Comparison of ENCODE assay signal across 9 cellular contexts in the genomic region with DNA sequence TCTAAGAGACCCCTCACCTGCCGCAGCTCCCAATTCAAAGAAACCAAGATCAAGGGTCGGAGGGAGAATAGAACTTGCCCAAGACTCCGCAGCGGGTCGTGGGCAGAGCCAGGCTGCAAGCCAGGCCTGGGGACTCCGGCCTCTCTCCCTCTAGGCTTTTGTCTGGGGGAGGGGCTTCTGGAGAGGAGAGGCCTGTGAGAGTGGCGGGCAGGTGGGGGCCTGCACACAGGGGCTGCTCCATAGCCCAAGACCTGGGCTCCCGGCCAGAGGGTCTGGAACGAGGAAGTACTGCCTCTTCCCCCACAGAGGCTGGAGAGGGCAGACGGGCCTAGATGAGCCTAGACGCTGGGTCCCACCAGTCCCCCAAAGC. TPM values are rescaled to one million over a fixed set of nuclear protein-coding genes. Genes with fewer than 3 reads are reported as not detected.
DNase-seq lines count a peak whose midpoint lies in the region; ATAC-seq and TF ChIP-seq lines count a peak whose summit lies in the region.
"Had no signal": no experiment of that assay in that cellular context is flagged by ENCODE, and none has a peak within 500 bp of the region (broad histone marks: within the 10 kb centered on the region; RNA-seq: fewer than 3 reads in every experiment).

No MANE protein-coding gene starts in this region.

- H3K36me3 ChIP-seq in left lung (peaks cover 0 to 18% of the 10 kb centered on the region in 2 donors), suprapubic skin (no peaks in the 10 kb centered on the region)

- no peaks in the 10 kb centered on the region for H3K36me3 Mint-ChIP-seq in activated naive CD4-positive, alpha-beta T cell treated with anti-CD3 and anti-CD28 coated beads, Interleukin-2, amount 50 U/mL, for 24 hours

- peak overlapping the region; percentile 89 for H3K4me3 Mint-ChIP-seq in activated naive CD4-positive, alpha-beta T cell treated with anti-CD3 and anti-CD28 coated beads, Interleukin-2, amount 50 U/mL, for 24 hours

- intact Hi-C loops in left lung (cut with DNase I) = no loop called here

- TF ChIP-seq EP300 in suprapubic skin (IDR thresholded peaks at IDR 0.05) = no peak

- peak overlapping the region; percentile 99 for H3K27ac Mint-ChIP-seq in activated naive CD4-positive, alpha-beta T cell treated with anti-CD3 and anti-CD28 coated beads, Interleukin-2, amount 50 U/mL, for 24 hours

- peak overlapping the region; percentile 75 to 92 for H3K27ac ChIP-seq in left lung
- peak overlapping the region; percentile 81 for H3K27ac ChIP-seq in suprapubic skin

- no peaks in the 10 kb centered on the region for H3K27me3 Mint-ChIP-seq in activated naive CD4-positive, alpha-beta T cell treated with anti-CD3 and anti-CD28 coated beads, Interleukin-2, amount 50 U/mL, for 24 hours

- H3K4me1 ChIP-seq in left lung = peaks cover 53 to 74% of the 10 kb centered on the region in 2 donors
- H3K4me1 ChIP-seq in suprapubic skin = peaks cover 51% of the 10 kb centered on the region

- peak; percentile 57 for ATAC-seq in left lung
- no peak for ATAC-seq in GM19328 (IDR thresholded peaks at IDR 0.05; ENCODE audit: unreplicated experiment)

- H3K4me3 ChIP-seq in left lung = peak overlapping the region in 1 of 2 donors; percentile 14
- peak overlapping the region; percentile 19 for H3K4me3 ChIP-seq in suprapubic skin
- H3K4me3 ChIP-seq: A549 had no signal

- 30% methylated on average over 7 of the region's 11 CpGs for WGBS in suprapubic skin

- peak; percentile 77 for DNase-seq in NCI-H2029 (lab: John Stamatoyannopoulos, UW)
- no peak for DNase-seq in NCI-H2029 treated with DMSO at 0.1 percent for 48 hours (lab: John Stamatoyannopoulos, UW)
- peak in 1 of 2 donors; percentile 86 for DNase-seq in left lung
- DNase-seq in suprapubic skin (ENCODE audit: low spot score in 2 of 2) = peak in 1 of 2 donors; percentile 67
- DNase-seq in NCI-H187 treated with DMSO at 0.1 percent for 48 hours (lab: John Stamatoyannopoulos, UW) = no peak
- DNase-seq in DMS114 treated with DMSO at 0.1 percent for 48 hours (lab: John Stamatoyannopoulos, UW; ENCODE audit: unreplicated experiment) = no peak

- peaks cover 59% of the 10 kb centered on the region for H3K4me1 Mint-ChIP-seq in activated naive CD4-positive, alpha-beta T cell treated with anti-CD3 and anti-CD28 coated beads, Interleukin-2, amount 50 U/mL, for 24 hours

- TF ChIP-seq CTCF in left lung (IDR thresholded peaks at IDR 0.05) (no peak), suprapubic skin (IDR thresholded peaks at IDR 0.05) (no peak)

- no peak for TF ChIP-seq POLR2A in suprapubic skin (IDR thresholded peaks at IDR 0.05)

- H3K27me3 ChIP-seq in left lung (no peaks in the 10 kb centered on the region), suprapubic skin (no peaks in the 10 kb centered on the region)

- no peaks in the 10 kb centered on the region for H3K9me3 ChIP-seq in left lung
- no peaks in the 10 kb centered on the region for H3K9me3 ChIP-seq in suprapubic skin
- H3K9me3 ChIP-seq: A549 had no signal

- no peaks in the 10 kb centered on the region for H3K9me3 Mint-ChIP-seq in activated naive CD4-positive, alpha-beta T cell treated with anti-CD3 and anti-CD28 coated beads, Interleukin-2, amount 50 U/mL, for 24 hours

RNA-seq across cellular contexts. Expression of a gene that starts 5.1 kb away (rescaled TPM):
- 10 to 100 TPM; 43.5 to 57.0 TPM for total RNA-seq in left lung
- 10 to 100 TPM; 41.6 to 50.5 (median 47.0) TPM for total RNA-seq in suprapubic skin

RNA-seq across cellular contexts. Expression of a gene that starts 12.3 kb away (rescaled TPM):
- total RNA-seq in left lung = 10 to 100 TPM; 62.5 to 89.9 TPM
- 10 to 100 TPM; 14.6 to 25.2 (median 20.2) TPM for total RNA-seq in suprapubic skin

RNA-seq across cellular contexts. Expression of a gene that starts 26.1 kb away (rescaled TPM):
- total RNA-seq in left lung (1 to 10 TPM; 3.8 to 6.7 TPM), suprapubic skin (10 to 100 TPM in 1 of 4 donors, 1 to 10 TPM in 3; 5.8 to 14.7 (median 9.2) TPM)

RNA-seq across cellular contexts. Expression of a gene that starts 27.0 kb away (rescaled TPM):
- total RNA-seq in left lung (100 to 1,000 TPM; 111 to 264 TPM), suprapubic skin (10 to 100 TPM; 22.6 to 36.0 (median 26.0) TPM)

RNA-seq across cellular contexts. Expression of a gene that starts 33.2 kb away (rescaled TPM):
- total RNA-seq in left lung (10 to 100 TPM; 38.6 to 47.6 TPM), suprapubic skin (10 to 100 TPM; 19.4 to 39.7 (median 30.6) TPM)
